ENCODE assay signal across 8 cellular contexts in the genomic region with DNA sequence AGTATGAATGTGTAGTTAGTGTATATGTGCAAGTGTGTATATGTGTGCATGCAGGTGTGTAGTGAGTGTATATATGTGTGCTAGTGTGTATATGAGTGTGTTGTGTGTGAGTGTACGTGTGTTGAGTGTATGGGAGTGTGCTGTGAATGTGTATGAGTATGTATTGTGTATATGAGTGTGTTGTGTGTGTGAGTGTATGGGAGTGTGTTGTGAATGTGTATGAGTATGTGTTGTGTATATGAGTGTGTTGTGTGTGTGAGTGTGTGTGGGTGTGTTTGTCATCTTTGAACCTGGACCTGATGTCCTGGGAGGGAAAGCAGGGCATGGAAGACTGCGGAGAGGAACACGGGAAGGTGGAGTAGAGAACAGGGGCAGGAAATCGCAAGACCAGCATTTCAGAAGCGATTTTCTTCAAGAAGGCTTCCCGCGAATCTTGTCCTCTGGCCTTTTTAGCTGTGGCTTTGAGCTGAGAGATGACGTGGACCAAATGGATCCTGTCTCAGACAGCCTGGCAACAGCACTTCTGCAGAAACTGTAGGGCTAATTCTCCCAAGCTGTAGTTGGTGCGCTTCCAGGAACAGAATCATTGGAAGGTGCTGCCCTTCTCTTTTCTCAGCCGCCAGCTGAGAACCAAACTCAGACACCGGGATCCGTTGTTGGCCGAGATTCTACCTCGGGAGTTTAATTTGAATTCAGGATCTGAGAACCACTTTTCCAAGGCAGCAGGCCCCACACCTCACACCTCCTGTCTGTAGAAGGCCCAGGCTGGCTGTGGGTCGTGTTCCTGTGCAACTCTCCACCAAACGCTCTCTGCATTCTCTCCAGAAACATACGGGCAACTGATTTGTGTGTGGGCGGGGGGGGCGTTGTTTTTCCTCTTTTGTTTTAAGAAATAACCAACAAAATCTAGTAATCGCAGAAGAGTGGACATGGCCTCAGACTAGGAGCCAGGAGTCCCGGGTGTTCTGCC.
DNase-seq lines count a peak whose midpoint lies in the region; ATAC-seq and TF ChIP-seq lines count a peak whose summit lies in the region.

No MANE protein-coding gene starts in this region.

- intact Hi-C loops in posterior vena cava (cut with DNase I), result no loop called here

- DNase-seq in HFF-Myc (ENCODE audit: extremely low read depth, low read depth) (peak; percentile 87), caudate nucleus (lab: John Stamatoyannopoulos, UW) (peak in 21 of 61 donors; percentile 8 to 77 (median 29)), left kidney (ENCODE audit: low read depth, low spot score) (peak; percentile 52), substantia nigra (lab: John Stamatoyannopoulos, UW) (peak in 23 of 49 donors; percentile 16 to 71 (median 39)), NCI-H2171 treated with DMSO at 0.1 percent for 48 hours (lab: John Stamatoyannopoulos, UW) (no peak), NCI-H345 (lab: John Stamatoyannopoulos, UW) (no peak), posterior vena cava (ENCODE audit: low spot score) (no peak)

- peak overlapping the region; percentile 66 for H3K27ac ChIP-seq in caudate nucleus (ENCODE audit: low read depth, low read length)
- peak overlapping the region; percentile 76 for H3K27ac ChIP-seq in substantia nigra (ENCODE audit: low read depth, low read length, poor library complexity, severe bottlenecking)

- H3K4me3 ChIP-seq in HFF-Myc (replicated peaks; ENCODE audit: low read depth, low read length), result no peak overlapping the region

- ATAC-seq in HG02852 (IDR thresholded peaks at IDR 0.05; ENCODE audit: unreplicated experiment), result no peak

- TF ChIP-seq CTCF in HFF-Myc (IDR thresholded peaks at IDR 0.05; ENCODE audit: low read depth, low read length, missing control alignments), result no peak

Comparison
In these comparisons a context has a peak if more than half of its experiments do, and no peak if none do; other contexts are left out.
1. DNase-seq: peak in HFF-Myc (single experiment) and left kidney (single experiment); none in NCI-H2171 treated with DMSO at 0.1 percent for 48 hours (single experiment), NCI-H345 (single experiment) and posterior vena cava (single experiment).